Comparison of ENCODE assay signal across 26 cellular contexts in the genomic region with DNA sequence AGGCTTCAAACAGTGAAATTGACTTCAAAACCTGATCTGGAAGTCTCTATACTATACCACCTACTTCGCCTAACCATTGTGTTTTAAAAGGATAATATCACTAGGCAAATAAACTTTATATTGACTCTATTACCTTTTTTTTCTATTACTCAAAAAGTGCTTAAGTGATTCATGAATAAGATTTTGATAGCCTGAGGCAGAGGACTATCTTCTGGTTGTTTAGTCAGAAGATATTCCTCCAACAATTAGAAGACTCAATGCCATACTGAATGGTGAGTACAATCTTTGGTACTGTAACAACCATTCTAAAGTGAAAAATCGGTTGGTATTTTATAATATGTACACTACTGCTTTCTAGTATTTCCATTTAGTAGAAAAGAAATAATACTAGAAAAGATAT. TPM values are rescaled to one million over a fixed set of nuclear protein-coding genes. Genes with fewer than 3 reads are reported as not detected.
"Had no signal": no experiment of that assay in that cellular context is flagged by ENCODE, and none has a peak within 500 bp of the region (broad histone marks: within the 10 kb centered on the region; RNA-seq: fewer than 3 reads in every experiment).

No MANE protein-coding gene starts in this region.

- H3K79me2 ChIP-seq: parathyroid adenoma had no signal

- H3K27ac ChIP-seq: left ventricle myocardium inferior, neural progenitor cell, neutrophil, parathyroid adenoma, right atrium auricular region, skin epidermis, suprapubic skin, thoracic aorta, tibial artery, upper lobe of right lung had no signal

- H3K9ac ChIP-seq: neural progenitor cell, parathyroid adenoma had no signal

- H3K27me3 ChIP-seq: neural progenitor cell, neutrophil, right atrium auricular region, suprapubic skin, tibial artery, upper lobe of right lung had no signal

- ATAC-seq: natural killer cell; sciatic nerve; stimulated activated effector memory CD8-positive, alpha-beta T cell treated with anti-CD3 and anti-CD28 coated beads, Interleukin-12 subunit alpha, Interleukin-12 subunit beta, amount 100 ng/mL, for 72 hours; upper lobe of right lung had no signal

- H3K4me3 ChIP-seq: left ventricle myocardium inferior, lung, neural progenitor cell, right atrium auricular region, skin epidermis, suprapubic skin, thoracic aorta, tibial artery, upper lobe of right lung had no signal

- H2AFZ ChIP-seq: neural progenitor cell, parathyroid adenoma had no signal

- DNase-seq: hypothalamus; immature natural killer cell; islet precursor cell; left ventricle myocardium inferior; mesendoderm; naive B cell; natural killer cell; nephron progenitor cell; occipital lobe; stimulated activated CD4-positive, alpha-beta T cell treated with anti-CD3 and anti-CD28 coated beads, Interleukin-4, amount 100 ng/mL, for 24 hours; stimulated activated naive CD4-positive, alpha-beta T cell; tibial artery; upper lobe of right lung had no signal

- H3K4me1 ChIP-seq: left ventricle myocardium inferior, neural progenitor cell, parathyroid adenoma, right atrium auricular region, suprapubic skin, tibial artery, upper lobe of right lung had no signal

- FAIRE-seq: urothelium cell line had no signal

- H3K36me3 ChIP-seq: left ventricle myocardium inferior, neural progenitor cell, neutrophil, right atrium auricular region, suprapubic skin, thoracic aorta, tibial artery, upper lobe of right lung had no signal

- H3K9me3 ChIP-seq: left ventricle myocardium inferior, neutrophil, right atrium auricular region, suprapubic skin, thoracic aorta, tibial artery, upper lobe of right lung had no signal

- H3K4me2 ChIP-seq: neural progenitor cell had no signal

RNA-seq across cellular contexts. Expression of gene SLC6A15, which starts 22.8 kb away (rescaled TPM):
- total RNA-seq: left ventricle myocardium inferior, mononuclear cell, natural killer cell, osteocyte, right atrium auricular region, upper lobe of right lung had no signal
